ENCODE assay signal across 30 cellular contexts in the genomic region with DNA sequence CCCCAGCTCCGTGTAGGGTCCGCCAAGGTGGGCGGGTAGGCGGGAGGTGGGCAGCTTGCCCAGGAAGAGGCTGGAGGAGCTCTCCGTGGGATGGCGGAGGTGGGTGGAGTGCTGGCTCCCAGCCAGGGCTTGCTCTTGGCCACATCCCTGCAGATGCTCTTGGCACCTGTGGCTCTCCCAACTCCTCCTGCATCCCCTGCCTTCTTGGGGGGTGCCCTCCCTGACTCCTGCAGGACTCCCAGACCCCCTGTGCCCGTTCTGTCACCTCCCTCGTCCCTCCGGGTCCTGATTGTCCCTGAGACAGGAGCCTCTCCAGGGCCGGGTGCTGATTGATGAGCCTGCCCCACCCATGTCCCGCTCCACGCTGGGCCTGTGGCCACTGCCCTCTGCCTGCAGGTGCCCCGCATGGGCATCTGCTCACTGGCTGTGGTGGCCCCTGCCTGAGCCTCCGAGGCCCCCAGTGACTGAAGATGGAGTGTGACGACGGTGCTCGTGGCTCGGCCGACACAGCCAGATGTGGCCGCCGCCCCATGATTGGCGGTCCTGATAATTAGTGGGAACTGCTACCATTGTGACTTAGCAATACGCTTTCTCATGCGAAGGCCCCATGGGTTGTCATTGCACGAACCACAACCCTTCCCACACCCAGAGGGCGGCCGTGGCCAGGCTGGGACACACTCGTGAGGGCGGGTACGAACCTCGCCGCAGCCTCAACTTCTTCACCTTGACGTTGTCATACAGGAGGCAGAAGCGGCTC. TPM values are rescaled to one million over a fixed set of nuclear protein-coding genes. Genes with fewer than 3 reads are reported as not detected.
DNase-seq lines count a peak whose midpoint lies in the region; ATAC-seq and TF ChIP-seq lines count a peak whose summit lies in the region.
"Had no signal": no experiment of that assay in that cellular context is flagged by ENCODE, and none has a peak within 500 bp of the region (broad histone marks: within the 10 kb centered on the region; RNA-seq: fewer than 3 reads in every experiment).

No MANE protein-coding gene starts in this region.

- H3K27me3 ChIP-seq in hepatocyte (no peaks in the 10 kb centered on the region), spleen (replicated peaks in 1 of 7) (peaks cover 0 to 87% (median 20%) of the 10 kb centered on the region in 7 donors), smooth muscle cell (ENCODE audit: low read depth) (no peaks in the 10 kb centered on the region)
- H3K27me3 ChIP-seq: testis, uterus had no signal

- no peaks in the 10 kb centered on the region for H3K36me3 ChIP-seq in hepatocyte (replicated peaks; ENCODE audit: insufficient read depth, low read depth)
- no peaks in the 10 kb centered on the region for H3K36me3 ChIP-seq in spleen
- H3K36me3 ChIP-seq in smooth muscle cell (ENCODE audit: low read depth) = no peaks in the 10 kb centered on the region
- H3K36me3 ChIP-seq: uterus had no signal

- TF ChIP-seq EP300 in Ishikawa (IDR thresholded peaks at IDR 0.05; ENCODE audit: borderline replicate concordance) = no peak

- H3K27ac ChIP-seq in hepatocyte (no peak overlapping the region), spleen (no peak overlapping the region), smooth muscle cell (ENCODE audit: low read depth) (no peak overlapping the region)
- H3K27ac ChIP-seq: RWPE1, testis, uterus had no signal

- no peaks in the 10 kb centered on the region for H3F3A ChIP-seq in smooth muscle cell (ENCODE audit: low read depth)

- TF ChIP-seq RAD21 in Ishikawa (IDR thresholded peaks at IDR 0.05; ENCODE audit: low read depth) = no peak

- TF ChIP-seq CTCF in hepatocyte (IDR thresholded peaks at IDR 0.05; ENCODE audit: poor library complexity) (no peak), spleen (IDR thresholded peaks at IDR 0.05 in 8 of 11, conservative IDR thresholded peaks at IDR 0.05 in 3 of 11) (no peak), smooth muscle cell (IDR thresholded peaks at IDR 0.05; ENCODE audit: borderline replicate concordance, insufficient read depth, poor library complexity, severe bottlenecking) (no peak)

- H3K4me2 ChIP-seq in hepatocyte = no peak overlapping the region
- H3K4me2 ChIP-seq in smooth muscle cell = no peak overlapping the region
- H3K4me2 ChIP-seq: SK-N-SH had no signal

- H3K79me2 ChIP-seq in hepatocyte (no peaks in the 10 kb centered on the region), smooth muscle cell (ENCODE audit: low read depth) (no peaks in the 10 kb centered on the region)

- no peaks in the 10 kb centered on the region for H3K9me3 ChIP-seq in hepatocyte (ENCODE audit: low read depth)
- no peaks in the 10 kb centered on the region for H3K9me3 ChIP-seq in spleen
- no peaks in the 10 kb centered on the region for H3K9me3 ChIP-seq in smooth muscle cell (replicated peaks; ENCODE audit: low read depth)
- H3K9me3 ChIP-seq: SK-N-SH, testis, uterus had no signal

- H3K4me3 ChIP-seq in hepatocyte (no peak overlapping the region), spleen (no peak overlapping the region), smooth muscle cell (no peak overlapping the region)
- H3K4me3 ChIP-seq: GM12878, testis, uterus had no signal

- H3K9ac ChIP-seq in smooth muscle cell (ENCODE audit: low read depth) = no peak overlapping the region
- H3K9ac ChIP-seq: SK-N-SH had no signal

- no peaks in the 10 kb centered on the region for H3K4me1 ChIP-seq in hepatocyte (ENCODE audit: insufficient read depth)
- peaks cover 0 to 16% (median 8%) of the 10 kb centered on the region in 6 donors for H3K4me1 ChIP-seq in spleen
- H3K4me1 ChIP-seq in smooth muscle cell (ENCODE audit: low read depth) = no peaks in the 10 kb centered on the region
- H3K4me1 ChIP-seq: testis, uterus had no signal

- ATAC-seq in Right ventricle myocardium superior (ENCODE audit: poor library complexity) (no peak), HG03439 (IDR thresholded peaks at IDR 0.05; ENCODE audit: unreplicated experiment) (no peak)
- ATAC-seq: activated naive CD8-positive, alpha-beta T cell treated with anti-CD3 and anti-CD28 coated beads, Interleukin-2, amount 50 U/mL, for 24 hours; effector memory CD8-positive, alpha-beta T cell; GM12878; left lobe of liver had no signal

- H2AFZ ChIP-seq in hepatocyte (no peak overlapping the region), smooth muscle cell (ENCODE audit: low read depth) (no peak overlapping the region)

- H4K20me1 ChIP-seq in hepatocyte (ENCODE audit: insufficient read depth, poor library complexity, severe bottlenecking) (no peaks in the 10 kb centered on the region), smooth muscle cell (ENCODE audit: low read depth) (no peaks in the 10 kb centered on the region)

- intact Hi-C loops in Right ventricle myocardium superior (cut with DNase I) = no loop called here
- intact Hi-C loops in cardiac septum (cut with DNase I) = no loop called here
- intact Hi-C loops in spleen (cut with DNase I; ENCODE audit: low total_unique reads) = no loop called here

- no peaks in the 10 kb centered on the region for H3K9me2 ChIP-seq in hepatocyte (replicated peaks; ENCODE audit: insufficient read depth)
- H3K9me2 ChIP-seq: SK-N-SH had no signal

- peak; percentile 38 for DNase-seq in Right ventricle myocardium superior
- DNase-seq in cardiac septum (ENCODE audit: low spot score) = no peak
- DNase-seq in hepatocyte (ENCODE audit: low spot score) = peak; percentile 50
- DNase-seq in spleen = peak; percentile 75
- DNase-seq in superior temporal gyrus (ENCODE audit: extremely low spot score) = no peak
- DNase-seq in smooth muscle cell (lab: John Stamatoyannopoulos, UW; ENCODE audit: unreplicated experiment) = no peak
- DNase-seq: activated CD4-positive, alpha-beta T cell treated with anti-CD3 and anti-CD28 coated beads, Interleukin-2, amount 50 U/mL, for 4 hours; activated naive CD8-positive, alpha-beta T cell treated with anti-CD3 and anti-CD28 coated beads, Interleukin-2, amount 50 U/mL, for 24 hours; activated T-cell treated with anti-CD3 and anti-CD28 coated beads, Interleukin-2, amount 50 U/mL, for 48 hours; AML-193; CD4-positive, alpha-beta memory T cell; central memory CD4-positive, alpha-beta T cell; effector memory CD8-positive, alpha-beta T cell; Karpas-422; midbrain; naive B cell; NCI-H1436; OCI-M1; SK-N-SH; small intestine; stimulated activated CD4-positive, alpha-beta T cell treated with anti-CD3 and anti-CD28 coated beads, Interleukin-1b, Interleukin-23, amount 100 ng/mL, for 48 hours; stimulated activated naive CD4-positive, alpha-beta T cell treated with Interleukin-2 at 50 U/mL for 16 hours; testis; uterus had no signal

- no peak for TF ChIP-seq POLR2A in spleen (IDR thresholded peaks at IDR 0.05)

- 92% methylated on average over 34 of the region's 34 CpGs for WGBS in hepatocyte (ENCODE audit: low lambda C conversion rate, missing lambda C conversion rate)
- WGBS in spleen, 5 donors = 77 to 85% (median 82%) methylated on average over 32 to 34 of the region's 34 CpGs
- 94% methylated on average over 34 of the region's 34 CpGs for WGBS in smooth muscle cell (ENCODE audit: low lambda C conversion rate)

TF ChIP-seq in Ishikawa, 13 proteins besides CTCF, POLR2A, EP300 and RAD21 (continues in another document):
- TF ChIP-seq YY1 (IDR thresholded peaks at IDR 0.05; ENCODE audit: low read depth) (no peak), TAF1 (IDR thresholded peaks at IDR 0.05; ENCODE audit: low read depth) (no peak), CEBPB (IDR thresholded peaks at IDR 0.05) (no peak), TCF12 (IDR thresholded peaks at IDR 0.05; ENCODE audit: low read depth) (peak; percentile 45; the same call in 1 of the 2 replicates), FOXM1 (IDR thresholded peaks at IDR 0.05; ENCODE audit: borderline replicate concordance, low read depth) (no peak), TEAD4 (IDR thresholded peaks at IDR 0.05) (no peak), ZBTB7A (IDR thresholded peaks at IDR 0.05; ENCODE audit: low read depth) (peak; percentile 69; the same call in 1 of the 2 replicates), NFIC (IDR thresholded peaks at IDR 0.05) (peak; percentile 92), CREB1 (IDR thresholded peaks at IDR 0.05; ENCODE audit: low read depth) (no peak), EGR1 (IDR thresholded peaks at IDR 0.05) (peak; percentile 84)
- TF ChIP-seq, protein P1, sequence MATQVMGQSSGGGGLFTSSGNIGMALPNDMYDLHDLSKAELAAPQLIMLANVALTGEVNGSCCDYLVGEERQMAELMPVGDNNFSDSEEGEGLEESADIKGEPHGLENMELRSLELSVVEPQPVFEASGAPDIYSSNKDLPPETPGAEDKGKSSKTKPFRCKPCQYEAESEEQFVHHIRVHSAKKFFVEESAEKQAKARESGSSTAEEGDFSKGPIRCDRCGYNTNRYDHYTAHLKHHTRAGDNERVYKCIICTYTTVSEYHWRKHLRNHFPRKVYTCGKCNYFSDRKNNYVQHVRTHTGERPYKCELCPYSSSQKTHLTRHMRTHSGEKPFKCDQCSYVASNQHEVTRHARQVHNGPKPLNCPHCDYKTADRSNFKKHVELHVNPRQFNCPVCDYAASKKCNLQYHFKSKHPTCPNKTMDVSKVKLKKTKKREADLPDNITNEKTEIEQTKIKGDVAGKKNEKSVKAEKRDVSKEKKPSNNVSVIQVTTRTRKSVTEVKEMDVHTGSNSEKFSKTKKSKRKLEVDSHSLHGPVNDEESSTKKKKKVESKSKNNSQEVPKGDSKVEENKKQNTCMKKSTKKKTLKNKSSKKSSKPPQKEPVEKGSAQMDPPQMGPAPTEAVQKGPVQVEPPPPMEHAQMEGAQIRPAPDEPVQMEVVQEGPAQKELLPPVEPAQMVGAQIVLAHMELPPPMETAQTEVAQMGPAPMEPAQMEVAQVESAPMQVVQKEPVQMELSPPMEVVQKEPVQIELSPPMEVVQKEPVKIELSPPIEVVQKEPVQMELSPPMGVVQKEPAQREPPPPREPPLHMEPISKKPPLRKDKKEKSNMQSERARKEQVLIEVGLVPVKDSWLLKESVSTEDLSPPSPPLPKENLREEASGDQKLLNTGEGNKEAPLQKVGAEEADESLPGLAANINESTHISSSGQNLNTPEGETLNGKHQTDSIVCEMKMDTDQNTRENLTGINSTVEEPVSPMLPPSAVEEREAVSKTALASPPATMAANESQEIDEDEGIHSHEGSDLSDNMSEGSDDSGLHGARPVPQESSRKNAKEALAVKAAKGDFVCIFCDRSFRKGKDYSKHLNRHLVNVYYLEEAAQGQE (IDR thresholded peaks at IDR 0.05; ENCODE audit: low read depth) = no peak
- TF ChIP-seq, protein P2, sequence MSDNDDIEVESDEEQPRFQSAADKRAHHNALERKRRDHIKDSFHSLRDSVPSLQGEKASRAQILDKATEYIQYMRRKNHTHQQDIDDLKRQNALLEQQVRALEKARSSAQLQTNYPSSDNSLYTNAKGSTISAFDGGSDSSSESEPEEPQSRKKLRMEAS (IDR thresholded peaks at IDR 0.05) = no peak

RNA-seq across cellular contexts. Expression of a gene that starts 23.6 kb away (rescaled TPM):
- total RNA-seq in Right ventricle myocardium superior (1.9 TPM), cardiac septum (0.94 TPM), hepatocyte (1.6 and 2.4 TPM in 2 replicates), spleen (1 to 10 TPM in 1 of 7 donors, under 1 TPM in 5, not detected in 1; 0.09 to 1.1 (median 0.45) TPM), smooth muscle cell (1.1 and 4.1 TPM in 2 replicates)
- polyA plus RNA-seq in hepatocyte (1.5 and 2.2 TPM in 2 replicates), spleen (under 1 TPM in 2 of 3 donors, not detected in 1; 0.03 to 0.08 TPM), smooth muscle cell (2.0 and 3.1 TPM in 2 replicates)
- total RNA-seq: CD4-positive, alpha-beta memory T cell; GM12878; T-helper 1 cell treated with Interleukin-12 subunit alpha and Interleukin-12 subunit beta and Interleukin-4 antibody, amounts not matched to agents 30 ng/mL and 1 ng/mL, for 36 hours had no signal
- polyA plus RNA-seq: CD4-positive, alpha-beta memory T cell had no signal

Comparison
In these comparisons a context has a peak if more than half of its experiments do, and no peak if none do; other contexts are left out.
1. DNase-seq: peak in Right ventricle myocardium superior (single experiment), hepatocyte (single experiment) and spleen (single experiment); none in cardiac septum (single experiment), superior temporal gyrus (single experiment) and smooth muscle cell (single experiment).